Comparison of ENCODE assay signal across 29 cellular contexts in the genomic region with DNA sequence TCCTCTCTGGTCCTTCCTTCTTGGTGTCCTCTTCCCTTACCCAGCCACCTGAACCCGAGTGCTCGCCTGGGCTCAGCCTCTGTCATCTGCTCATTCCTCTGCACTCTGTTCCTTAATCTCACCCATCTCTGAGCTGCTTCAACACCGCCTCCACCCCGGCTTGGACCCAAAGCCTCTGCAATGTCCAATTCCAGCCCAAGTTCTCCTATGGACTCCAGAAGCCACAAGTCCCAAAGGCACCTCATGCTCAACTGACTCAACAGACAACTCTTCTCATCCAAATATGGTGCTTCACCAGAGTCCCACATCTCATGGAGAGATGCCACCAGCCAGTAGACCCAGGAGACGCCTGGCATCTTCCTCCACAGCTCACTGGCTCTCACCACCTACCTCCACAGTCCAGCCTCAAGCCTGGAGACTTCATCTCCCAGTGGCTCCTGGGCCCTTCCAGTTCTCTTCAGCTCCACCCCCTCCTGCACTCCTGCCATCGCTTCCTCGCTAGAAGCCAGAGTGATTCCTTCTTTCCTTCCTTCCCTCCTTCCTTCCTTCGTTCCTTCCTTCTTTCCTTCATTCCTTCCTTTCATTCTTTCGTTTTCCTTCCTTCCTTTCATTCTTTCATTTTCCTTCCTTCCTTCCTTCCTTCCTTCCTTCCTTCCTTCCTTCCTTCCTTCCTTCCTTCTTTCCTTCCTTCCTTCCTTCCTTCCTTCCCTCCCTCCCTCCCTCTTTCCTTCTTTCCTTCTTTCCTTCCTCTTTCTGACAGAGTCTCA. TPM values are rescaled to one million over a fixed set of nuclear protein-coding genes. Genes with fewer than 3 reads are reported as not detected.
"Had no signal": no experiment of that assay in that cellular context is flagged by ENCODE, and none has a peak within 500 bp of the region (broad histone marks: within the 10 kb centered on the region; RNA-seq: fewer than 3 reads in every experiment).

No MANE protein-coding gene starts in this region.

- H3K27ac ChIP-seq: colonic mucosa, dorsolateral prefrontal cortex, left ventricle myocardium inferior, sigmoid colon, thyroid gland had no signal

- H3K4me1 ChIP-seq: colonic mucosa, left ventricle myocardium inferior, sigmoid colon, thyroid gland had no signal

- H3K9me3 ChIP-seq: colonic mucosa, left ventricle myocardium inferior, mucosa of descending colon, sigmoid colon, thyroid gland had no signal

- H3K36me3 ChIP-seq: colonic mucosa, left ventricle myocardium inferior, sigmoid colon, thyroid gland had no signal

- DNase-seq: activated CD4-positive, alpha-beta T cell treated with anti-CD3 and anti-CD28 coated beads for 36 hours; activated CD4-positive, alpha-beta T cell treated with anti-CD3 and anti-CD28 coated beads, Interleukin-2, amount 50 U/mL, for 48 hours; activated CD4-positive, CD25-positive, alpha-beta regulatory T cell; activated CD8-positive, alpha-beta memory T cell treated with anti-CD3 and anti-CD28 coated beads for 24 hours; activated gamma-delta T cell; activated naive CD4-positive, alpha-beta T cell treated with anti-CD3 and anti-CD28 coated beads, Interleukin-2, amount 50 U/mL, for 16 hours; activated naive CD8-positive, alpha-beta T cell treated with anti-CD3 and anti-CD28 coated beads, Interleukin-2, amount 50 U/mL, for 24 hours; cerebellar nuclear complex; colonic mucosa; dorsolateral prefrontal cortex; effector memory CD4-positive, alpha-beta T cell; left ventricle myocardium inferior; mucosa of descending colon; posterior cingulate gyrus; stimulated activated CD4-positive, alpha-beta T cell treated with anti-CD3 and anti-CD28 coated beads, Interleukin-1b, Interleukin-23, amount 100 ng/mL, for 48 hours; stimulated activated CD4-positive, alpha-beta T cell treated with anti-CD3 and anti-CD28 coated beads, Interleukin-4, amount 100 ng/mL, for 4 hours; stimulated activated CD8-positive, alpha-beta memory T cell treated with anti-CD3 and anti-CD28 coated beads, Interleukin-4, amount 100 ng/mL, for 48 hours; stimulated activated naive CD8-positive, alpha-beta T cell treated with anti-CD3 and anti-CD28 coated beads, Interleukin-15, amount 100 ng/mL, for 72 hours; T-cell had no signal

- FAIRE-seq: frontal cortex, islet of Langerhans had no signal

- H3K27me3 ChIP-seq: colonic mucosa, dorsolateral prefrontal cortex, sigmoid colon, thyroid gland had no signal

- ATAC-seq: activated CD4-positive, alpha-beta T cell treated with anti-CD3 and anti-CD28 coated beads for 36 hours; activated naive CD8-positive, alpha-beta T cell treated with anti-CD3 and anti-CD28 coated beads, Interleukin-2, amount 50 U/mL, for 24 hours; mucosa of descending colon; natural killer cell treated with Interleukin-12 subunit alpha and Interleukin-12 subunit beta and Interleukin-15 and Interleukin-18, amount 100 ng/mL, for 72 hours; stimulated activated memory B cell treated with anti-CD40 and anti-IgM and Interleukin-4, amounts not matched to agents 10 μg/mL and 1 μg/mL and 100 μg/mL, for 72 hours; stimulated activated naive CD8-positive, alpha-beta T cell treated with anti-CD3 and anti-CD28 coated beads, Interleukin-15, amount 100 ng/mL, for 72 hours; T-cell had no signal

- H3K4me3 ChIP-seq: colonic mucosa, dorsolateral prefrontal cortex, left ventricle myocardium inferior, lung, mucosa of descending colon, sigmoid colon, smooth muscle cell, thyroid gland had no signal

- H3K4me2 ChIP-seq: smooth muscle cell had no signal

RNA-seq across cellular contexts. Expression of a gene that starts 40.9 kb away (rescaled TPM):
- total RNA-seq: bronchial epithelial cell; smooth muscle cell; T-helper 2 cell treated with Interferon-gamma antibody and Interleukin-4, amounts not matched to agents 100 ng/mL and 5 ng/mL, for 36 hours had no signal
